In genomic region chr4:145019346-145019745, GRCh38 we compare ENCODE assay signal across 15 cellular contexts.
DNase-seq lines count a peak whose midpoint lies in the region; ATAC-seq and TF ChIP-seq lines count a peak whose summit lies in the region.
"Had no signal": no experiment of that assay in that cellular context is flagged by ENCODE, and none has a peak within 500 bp of the region (broad histone marks: within the 10 kb centered on the region; RNA-seq: fewer than 3 reads in every experiment).

No MANE protein-coding gene starts in this region.

- peak; percentile 69 for ATAC-seq in GM21390 (IDR thresholded peaks at IDR 0.05; ENCODE audit: unreplicated experiment)
- ATAC-seq in stimulated activated effector memory CD8-positive, alpha-beta T cell treated with anti-CD3 and anti-CD28 coated beads, Interleukin-12 subunit alpha, Interleukin-12 subunit beta, amount 100 ng/mL, for 72 hours: no peak

- H3K9me3 Mint-ChIP-seq in activated CD4-positive, alpha-beta T cell treated with anti-CD3 and anti-CD28 coated beads, Interleukin-2, amount 10 ng/mL, durations not matched to agents 24 days and 14 days: peaks cover 22% of the 10 kb centered on the region
- H3K9me3 Mint-ChIP-seq in activated CD4-positive, alpha-beta memory T cell treated with anti-CD3 and anti-CD28 coated beads, Interleukin-2, amount 10 ng/mL, durations not matched to agents 7 days and 5 days: peaks cover 17% of the 10 kb centered on the region
- peaks cover 9% of the 10 kb centered on the region for H3K9me3 Mint-ChIP-seq in stimulated activated effector memory CD8-positive, alpha-beta T cell treated with anti-CD3 and anti-CD28 coated beads, Interleukin-12 subunit alpha, Interleukin-12 subunit beta, amount 100 ng/mL, for 72 hours

- no peaks in the 10 kb centered on the region for H3K36me3 ChIP-seq in adrenal gland (replicated peaks in 1 of 2)

- peak overlapping the region; percentile 86 for H3K27ac Mint-ChIP-seq in activated CD4-positive, alpha-beta T cell treated with anti-CD3 and anti-CD28 coated beads, Interleukin-2, amount 10 ng/mL, durations not matched to agents 24 days and 14 days
- peak overlapping the region; percentile 85 for H3K27ac Mint-ChIP-seq in activated CD4-positive, alpha-beta memory T cell treated with anti-CD3 and anti-CD28 coated beads, Interleukin-2, amount 10 ng/mL, durations not matched to agents 7 days and 5 days
- H3K27ac Mint-ChIP-seq in stimulated activated effector memory CD8-positive, alpha-beta T cell treated with anti-CD3 and anti-CD28 coated beads, Interleukin-12 subunit alpha, Interleukin-12 subunit beta, amount 100 ng/mL, for 72 hours: peak overlapping the region; percentile 88

- 40 to 77% (median 61%) methylated on average over 1 of the region's 1 CpG for WGBS in adrenal gland, 4 donors

- peaks cover 58% of the 10 kb centered on the region for H3K36me3 Mint-ChIP-seq in activated CD4-positive, alpha-beta T cell treated with anti-CD3 and anti-CD28 coated beads, Interleukin-2, amount 10 ng/mL, durations not matched to agents 24 days and 14 days (ENCODE audit: low read depth)
- peaks cover 55% of the 10 kb centered on the region for H3K36me3 Mint-ChIP-seq in activated CD4-positive, alpha-beta memory T cell treated with anti-CD3 and anti-CD28 coated beads, Interleukin-2, amount 10 ng/mL, durations not matched to agents 7 days and 5 days (ENCODE audit: low read depth)
- no peaks in the 10 kb centered on the region for H3K36me3 Mint-ChIP-seq in stimulated activated effector memory CD8-positive, alpha-beta T cell treated with anti-CD3 and anti-CD28 coated beads, Interleukin-12 subunit alpha, Interleukin-12 subunit beta, amount 100 ng/mL, for 72 hours

- H3K27me3 Mint-ChIP-seq in activated CD4-positive, alpha-beta T cell treated with anti-CD3 and anti-CD28 coated beads, Interleukin-2, amount 10 ng/mL, durations not matched to agents 24 days and 14 days: no peaks in the 10 kb centered on the region
- H3K27me3 Mint-ChIP-seq in activated CD4-positive, alpha-beta memory T cell treated with anti-CD3 and anti-CD28 coated beads, Interleukin-2, amount 10 ng/mL, durations not matched to agents 7 days and 5 days: no peaks in the 10 kb centered on the region

- no peak overlapping the region for H3K4me3 ChIP-seq in adrenal gland

- peaks cover 0 to 7% (median 6%) of the 10 kb centered on the region in 3 donors for H3K9me3 ChIP-seq in adrenal gland (replicated peaks in 1 of 3)

- no peak overlapping the region for H3K27ac ChIP-seq in adrenal gland

- TF ChIP-seq POLR2A in adrenal gland (IDR thresholded peaks at IDR 0.05): no peak

- no peaks in the 10 kb centered on the region for H3K27me3 ChIP-seq in adrenal gland

- TF ChIP-seq CTCF in adrenal gland (IDR thresholded peaks at IDR 0.05): no peak

- peak; percentile 76 for DNase-seq in activated CD4-positive, alpha-beta T cell treated with anti-CD3 and anti-CD28 coated beads, Interleukin-2, amount 10 ng/mL, durations not matched to agents 24 days and 14 days
- no peak for DNase-seq in activated CD4-positive, alpha-beta T cell treated with anti-CD3 and anti-CD28 coated beads for 4 hours
- no peak for DNase-seq in activated CD4-positive, alpha-beta memory T cell treated with anti-CD3 and anti-CD28 coated beads, Interleukin-2, amount 10 ng/mL, durations not matched to agents 7 days and 5 days
- no peak for DNase-seq in stimulated activated effector memory CD8-positive, alpha-beta T cell treated with anti-CD3 and anti-CD28 coated beads, Interleukin-12 subunit alpha, Interleukin-12 subunit beta, amount 100 ng/mL, for 72 hours (ENCODE audit: low spot score in 2 of 2)
- DNase-seq in NCI-H82 (lab: John Stamatoyannopoulos, UW) (no peak), adrenal gland (no peak), NCI-H2196 treated with DMSO at 0.1 percent for 48 hours (lab: John Stamatoyannopoulos, UW; ENCODE audit: unreplicated experiment) (no peak)
- DNase-seq: activated CD4-positive, CD25-positive, alpha-beta regulatory T cell; activated effector memory CD4-positive, alpha-beta T cell treated with anti-CD3 and anti-CD28 coated beads, Interleukin-2, amount 50 U/mL, for 16 hours; effector memory CD4-positive, alpha-beta T cell; H9; NCI-H187; stimulated activated CD4-positive, alpha-beta T cell treated with anti-CD3 and anti-CD28 coated beads, Interleukin-15, amount 100 ng/mL, for 24 hours; SW 1271 had no signal

- CTCF ChIA-PET in activated CD4-positive, alpha-beta memory T cell treated with anti-CD3 and anti-CD28 coated beads, Interleukin-2, amount 10 ng/mL, durations not matched to agents 7 days and 5 days (lab: Charles Lee): no interaction called here

- peaks cover 24% of the 10 kb centered on the region for H3K4me1 Mint-ChIP-seq in activated CD4-positive, alpha-beta T cell treated with anti-CD3 and anti-CD28 coated beads, Interleukin-2, amount 10 ng/mL, durations not matched to agents 24 days and 14 days
- H3K4me1 Mint-ChIP-seq in activated CD4-positive, alpha-beta memory T cell treated with anti-CD3 and anti-CD28 coated beads, Interleukin-2, amount 10 ng/mL, durations not matched to agents 7 days and 5 days: peaks cover 23% of the 10 kb centered on the region
- H3K4me1 Mint-ChIP-seq in stimulated activated effector memory CD8-positive, alpha-beta T cell treated with anti-CD3 and anti-CD28 coated beads, Interleukin-12 subunit alpha, Interleukin-12 subunit beta, amount 100 ng/mL, for 72 hours: peaks cover 37% of the 10 kb centered on the region

- peak overlapping the region; percentile 70 for H3K4me3 Mint-ChIP-seq in activated CD4-positive, alpha-beta T cell treated with anti-CD3 and anti-CD28 coated beads, Interleukin-2, amount 10 ng/mL, durations not matched to agents 24 days and 14 days
- H3K4me3 Mint-ChIP-seq in activated CD4-positive, alpha-beta memory T cell treated with anti-CD3 and anti-CD28 coated beads, Interleukin-2, amount 10 ng/mL, durations not matched to agents 7 days and 5 days: peak overlapping the region; percentile 38
- H3K4me3 Mint-ChIP-seq in stimulated activated effector memory CD8-positive, alpha-beta T cell treated with anti-CD3 and anti-CD28 coated beads, Interleukin-12 subunit alpha, Interleukin-12 subunit beta, amount 100 ng/mL, for 72 hours: peak overlapping the region; percentile 26
- H3K4me3 Mint-ChIP-seq: H9 had no signal

- H3K4me1 ChIP-seq in adrenal gland (replicated peaks in 1 of 2): no peaks in the 10 kb centered on the region

- intact Hi-C loops in activated CD4-positive, alpha-beta T cell treated with anti-CD3 and anti-CD28 coated beads, Interleukin-2, amount 10 ng/mL, durations not matched to agents 24 days and 14 days (cut with micrococcal nuclease): loop anchor here (2.0 kb wide), 1 partner anchor 77 kb away; no protein-coding TSS in a partner anchor
- intact Hi-C loops in adrenal gland (cut with DNase I): no loop called here

- POLR2A ChIA-PET in activated CD4-positive, alpha-beta memory T cell treated with anti-CD3 and anti-CD28 coated beads, Interleukin-2, amount 10 ng/mL, durations not matched to agents 7 days and 5 days (lab: Charles Lee): interaction anchor here (1.6 kb wide), 1 partner anchor 79 kb away, joined by 3 read pairs; the partner anchor contains the start of genes ABCE1 and ANAPC10
